8 cellular contexts compared by ENCODE assay signal in the genomic region with DNA sequence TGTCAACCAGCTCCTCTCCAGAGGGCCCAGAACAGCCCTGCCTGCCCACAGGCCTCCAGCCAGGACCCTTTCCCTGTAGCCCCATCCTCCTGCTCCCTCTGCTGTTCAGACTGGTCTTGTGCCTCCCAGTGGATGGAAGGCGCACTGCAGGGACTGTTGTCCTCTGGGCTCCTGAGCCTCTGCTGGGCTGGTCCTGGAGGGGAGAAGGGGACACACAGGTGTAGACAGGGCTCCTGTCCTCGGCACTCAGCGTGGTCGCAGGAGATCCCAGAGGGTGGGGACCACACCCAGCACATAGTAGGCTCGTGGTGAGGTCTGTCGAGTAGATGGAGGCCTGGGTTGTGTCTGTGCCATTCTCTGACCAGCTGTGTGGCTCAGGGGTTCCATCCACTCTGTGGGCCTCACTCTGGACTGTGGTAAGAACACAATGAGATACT. TPM values are rescaled to one million over a fixed set of nuclear protein-coding genes. Genes with fewer than 3 reads are reported as not detected.
DNase-seq lines count a peak whose midpoint lies in the region; ATAC-seq and TF ChIP-seq lines count a peak whose summit lies in the region.

No MANE protein-coding gene starts in this region.

- H3K27ac Mint-ChIP-seq in activated T-helper 17 cell treated with anti-CD3 and anti-CD28 coated beads, Interleukin-2, amount 50 U/mL, for 72 hours, result peak overlapping the region; percentile 88
- H3K27ac Mint-ChIP-seq in glutamatergic neuron (ENCODE audit: unreplicated experiment), result no peak overlapping the region
- peak overlapping the region; percentile 40 for H3K27ac Mint-ChIP-seq in progenitor cell of endocrine pancreas

- DNase-seq in SKM-1 treated with dmso at 0.1 percent for 144 hours (lab: John Stamatoyannopoulos, UW; ENCODE audit: unreplicated experiment), result peak; percentile 28
- no peak for DNase-seq in SKM-1 (lab: John Stamatoyannopoulos, UW; ENCODE audit: unreplicated experiment)
- peak; percentile 51 for DNase-seq in NT2/D1 (ENCODE audit: low read depth, low spot score)
- DNase-seq in glutamatergic neuron, result peak; percentile 81
- DNase-seq in progenitor cell of endocrine pancreas (ENCODE audit: low spot score, unreplicated experiment), result no peak
- DNase-seq in epidermal melanocyte (ENCODE audit: insufficient read length, low spot score), result no peak

- H3K36me3 Mint-ChIP-seq in activated T-helper 17 cell treated with anti-CD3 and anti-CD28 coated beads, Interleukin-2, amount 50 U/mL, for 72 hours (ENCODE audit: low read depth), result peaks cover 64% of the 10 kb centered on the region
- H3K36me3 Mint-ChIP-seq in glutamatergic neuron (ENCODE audit: unreplicated experiment) (no peaks in the 10 kb centered on the region), progenitor cell of endocrine pancreas (ENCODE audit: insufficient read depth) (peaks cover 3% of the 10 kb centered on the region)

- no peaks in the 10 kb centered on the region for H3K27me3 Mint-ChIP-seq in activated T-helper 17 cell treated with anti-CD3 and anti-CD28 coated beads, Interleukin-2, amount 50 U/mL, for 72 hours
- H3K27me3 Mint-ChIP-seq in glutamatergic neuron (ENCODE audit: unreplicated experiment), result peaks cover 11% of the 10 kb centered on the region
- H3K27me3 Mint-ChIP-seq in progenitor cell of endocrine pancreas, result peaks cover 4% of the 10 kb centered on the region

- peaks cover 20% of the 10 kb centered on the region for H3K4me1 ChIP-seq in NT2/D1 (ENCODE audit: insufficient read depth, insufficient read length)

- H3K9ac ChIP-seq in NT2/D1 (ENCODE audit: insufficient read length, low read depth), result no peak overlapping the region

- H3K27me3 ChIP-seq in NT2/D1 (ENCODE audit: insufficient read depth, insufficient read length), result peaks cover 20% of the 10 kb centered on the region

- no peaks in the 10 kb centered on the region for H3K9me3 Mint-ChIP-seq in activated T-helper 17 cell treated with anti-CD3 and anti-CD28 coated beads, Interleukin-2, amount 50 U/mL, for 72 hours
- H3K9me3 Mint-ChIP-seq in glutamatergic neuron (ENCODE audit: unreplicated experiment) (peaks cover 4% of the 10 kb centered on the region), progenitor cell of endocrine pancreas (ENCODE audit: low read depth) (no peaks in the 10 kb centered on the region)

- H3K9me3 ChIP-seq in NT2/D1 (ENCODE audit: insufficient read depth, low read length), result no peaks in the 10 kb centered on the region

- no peaks in the 10 kb centered on the region for H3K36me3 ChIP-seq in NT2/D1 (ENCODE audit: insufficient read depth, insufficient read length, low read length)

- peak; percentile 86 for TF ChIP-seq CTCF in glutamatergic neuron (IDR thresholded peaks at IDR 0.05; ENCODE audit: partially characterized antibody, unreplicated experiment)
- peak; percentile 69 for TF ChIP-seq CTCF in progenitor cell of endocrine pancreas (IDR thresholded peaks at IDR 0.05; ENCODE audit: unreplicated experiment)

- ATAC-seq in activated T-helper 17 cell treated with anti-CD3 and anti-CD28 coated beads, Interleukin-2, amount 50 U/mL, for 72 hours (replicated peaks), result peak; percentile 61
- no peak for ATAC-seq in HG02642 (IDR thresholded peaks at IDR 0.05; ENCODE audit: poor library complexity, unreplicated experiment)

- peaks cover 46% of the 10 kb centered on the region for H3K4me1 Mint-ChIP-seq in activated T-helper 17 cell treated with anti-CD3 and anti-CD28 coated beads, Interleukin-2, amount 50 U/mL, for 72 hours
- H3K4me1 Mint-ChIP-seq in glutamatergic neuron (ENCODE audit: low read depth, unreplicated experiment), result peaks cover 11% of the 10 kb centered on the region
- peaks cover 56% of the 10 kb centered on the region for H3K4me1 Mint-ChIP-seq in progenitor cell of endocrine pancreas (ENCODE audit: low read depth)

- peak overlapping the region; percentile 92 for H3K4me3 Mint-ChIP-seq in activated T-helper 17 cell treated with anti-CD3 and anti-CD28 coated beads, Interleukin-2, amount 50 U/mL, for 72 hours
- peak overlapping the region; percentile 48 for H3K4me3 Mint-ChIP-seq in glutamatergic neuron (ENCODE audit: unreplicated experiment)
- peak overlapping the region; percentile 77 for H3K4me3 Mint-ChIP-seq in progenitor cell of endocrine pancreas (ENCODE audit: low read depth)

- no peak overlapping the region for H3K4me3 ChIP-seq in NT2/D1 (ENCODE audit: insufficient read length, low read depth)

RNA-seq across cellular contexts. Expression of gene ITPR3, which starts 11.5 kb away (rescaled TPM):
- 10 to 100 TPM; 57.0 to 59.7 TPM for total RNA-seq in activated T-helper 17 cell treated with anti-CD3 and anti-CD28 coated beads, Interleukin-2, amount 50 U/mL, for 72 hours
- total RNA-seq in glutamatergic neuron (ENCODE audit: unreplicated experiment), result 0.34 TPM
- 28.3 and 30.4 TPM in 2 replicates for total RNA-seq in progenitor cell of endocrine pancreas

RNA-seq across cellular contexts. Expression of gene BAK1, which starts 52.5 kb away (rescaled TPM):
- 10 to 100 TPM; 48.8 to 61.9 TPM for total RNA-seq in activated T-helper 17 cell treated with anti-CD3 and anti-CD28 coated beads, Interleukin-2, amount 50 U/mL, for 72 hours
- total RNA-seq in glutamatergic neuron (ENCODE audit: unreplicated experiment), result 11.5 TPM
- total RNA-seq in progenitor cell of endocrine pancreas, result 21.0 and 22.4 TPM in 2 replicates

Comparison
In these comparisons a context has a peak if more than half of its experiments do, and no peak if none do; other contexts are left out.
1. DNase-seq: peak in SKM-1 treated with dmso at 0.1 percent for 144 hours (single experiment), NT2/D1 (single experiment) and glutamatergic neuron (single experiment); none in SKM-1 (single experiment), progenitor cell of endocrine pancreas (single experiment) and epidermal melanocyte (single experiment).
2. RNA of gene ITPR3, which starts 11.5 kb away (total RNA-seq): 57.0 to 59.7 TPM in activated T-helper 17 cell treated with anti-CD3 and anti-CD28 coated beads, Interleukin-2, amount 50 U/mL, for 72 hours and 28.3 to 30.4 TPM in progenitor cell of endocrine pancreas; 0.34 TPM in glutamatergic neuron (single experiment); every median in the first group is over 10 times any median in the second.
3. Peak in every context shown above with its lines, with median percentiles within 50 percentile points of each other: H3K4me3 Mint-ChIP-seq.